ENCODE assay signal across 8 cellular contexts in the genomic region with DNA sequence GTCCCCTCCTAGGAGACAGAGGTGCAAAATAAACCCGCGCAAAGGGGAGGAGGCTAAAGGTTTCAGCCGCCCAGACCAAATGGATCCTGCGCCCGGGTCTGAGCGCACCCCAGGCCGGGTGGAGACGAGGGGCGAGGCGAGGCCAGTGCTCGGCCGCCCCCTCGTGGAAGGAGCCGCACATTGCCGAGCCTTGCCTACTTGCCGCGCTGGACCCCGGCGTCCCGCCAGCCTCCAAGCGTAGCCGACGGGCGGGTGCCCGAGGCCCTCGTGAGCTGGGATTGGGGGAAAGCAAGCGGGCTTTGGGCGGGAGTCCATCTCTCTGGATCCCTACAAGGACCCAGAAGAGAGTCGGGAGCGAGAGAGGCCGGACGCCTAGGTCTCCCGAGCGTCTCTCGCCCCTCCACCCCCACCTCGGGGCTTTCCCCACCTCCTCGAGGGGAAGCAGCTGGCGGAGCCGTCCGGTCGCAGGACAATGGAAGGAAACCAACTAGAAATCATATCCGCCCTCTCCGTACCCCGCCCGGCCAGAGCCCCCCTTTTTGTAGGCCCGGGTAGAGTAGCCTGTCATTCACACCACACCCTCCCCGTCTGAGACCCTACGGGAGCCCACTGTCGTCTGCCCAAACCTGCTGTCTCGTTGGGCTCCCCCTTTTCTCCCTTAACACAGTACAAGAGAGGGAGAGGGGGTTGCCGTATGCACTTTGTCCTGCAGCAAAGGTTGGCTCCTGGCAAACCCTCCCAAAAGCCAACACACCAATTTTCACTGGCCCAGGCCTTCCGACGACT.
DNase-seq lines count a peak whose midpoint lies in the region; ATAC-seq lines count a peak whose summit lies in the region.

No MANE protein-coding gene starts in this region.

- DNase-seq in NCI-H1417 (lab: John Stamatoyannopoulos, UW) (peak; percentile 41 to 51 (median 42)), NCI-H1417 treated with DMSO at 0.1 percent for 48 hours (lab: John Stamatoyannopoulos, UW) (no peak), NCI-H446 (lab: John Stamatoyannopoulos, UW) (peak; percentile 45 to 83), medulla oblongata (ENCODE audit: extremely low spot score) (peak; percentile 78)
- peak; percentile 83 to 88 for DNase-seq in activated CD4-positive, alpha-beta T cell treated with anti-CD3 and anti-CD28 coated beads, Interleukin-2, amount 50 U/mL, for 48 hours
- peak; percentile 67 for DNase-seq in effector CD4-positive, alpha-beta T cell
- DNase-seq in stimulated activated CD8-positive, alpha-beta memory T cell treated with anti-CD3 and anti-CD28 coated beads, Interleukin-12 subunit alpha, Interleukin-12 subunit beta, amount 100 ng/mL, for 4 hours (ENCODE audit: low read depth), result peak; percentile 67

- peak; percentile 39 for ATAC-seq in HG03039 (IDR thresholded peaks at IDR 0.05; ENCODE audit: unreplicated experiment)
